1 cellular context compared by ENCODE assay signal in the genomic region with DNA sequence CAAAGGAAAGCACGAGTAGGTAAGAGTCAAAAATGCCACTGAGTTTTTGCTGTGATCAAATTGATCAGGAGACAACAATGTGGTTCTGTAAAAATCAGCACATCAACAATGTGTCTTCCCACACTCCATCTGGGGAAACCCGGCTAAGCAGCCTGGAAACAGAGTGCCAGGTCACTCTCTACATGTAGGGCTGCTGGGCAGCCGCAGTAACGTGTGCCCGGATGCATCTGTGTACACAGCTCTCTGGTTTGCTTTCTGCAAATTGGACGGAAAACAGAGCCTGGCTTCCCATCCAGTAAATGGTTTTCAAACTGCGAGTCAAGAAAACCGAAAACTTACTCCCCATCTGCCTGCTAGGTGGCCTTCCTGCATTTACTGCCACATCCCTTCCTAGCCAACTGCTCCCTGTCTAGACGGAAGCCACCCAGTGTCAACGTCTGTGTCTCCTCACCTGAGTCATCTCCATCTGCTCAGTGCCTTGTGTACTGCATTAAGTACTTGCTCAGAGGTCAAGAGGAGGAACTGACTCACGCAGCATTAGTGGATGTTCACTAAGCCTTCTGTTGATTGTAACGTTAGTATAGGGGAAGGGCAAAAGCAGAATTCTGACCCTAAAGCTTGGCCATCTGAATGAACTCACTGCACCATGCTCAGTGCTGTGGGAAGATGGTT.
A peak's percentile ranks its signal among the peaks of the same experiment; 100 is the strongest.
TF ChIP-seq lines count a peak whose summit lies in the region.

No MANE protein-coding gene starts in this region.

TF ChIP-seq in IMR-90, 13 proteins besides CTCF, POLR2A, EP300 and RAD21:
- TF ChIP-seq, protein P1, sequence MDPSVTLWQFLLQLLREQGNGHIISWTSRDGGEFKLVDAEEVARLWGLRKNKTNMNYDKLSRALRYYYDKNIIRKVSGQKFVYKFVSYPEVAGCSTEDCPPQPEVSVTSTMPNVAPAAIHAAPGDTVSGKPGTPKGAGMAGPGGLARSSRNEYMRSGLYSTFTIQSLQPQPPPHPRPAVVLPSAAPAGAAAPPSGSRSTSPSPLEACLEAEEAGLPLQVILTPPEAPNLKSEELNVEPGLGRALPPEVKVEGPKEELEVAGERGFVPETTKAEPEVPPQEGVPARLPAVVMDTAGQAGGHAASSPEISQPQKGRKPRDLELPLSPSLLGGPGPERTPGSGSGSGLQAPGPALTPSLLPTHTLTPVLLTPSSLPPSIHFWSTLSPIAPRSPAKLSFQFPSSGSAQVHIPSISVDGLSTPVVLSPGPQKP (IDR thresholded peaks at IDR 0.05; ENCODE audit: borderline replicate concordance, low read depth, low read length): no peak
- TF ChIP-seq MAFK (IDR thresholded peaks at IDR 0.05; ENCODE audit: low read depth, low read length): no peak
- peak; percentile 74 for TF ChIP-seq RCOR1 (IDR thresholded peaks at IDR 0.05; ENCODE audit: insufficient replicate concordance, low read length)
- TF ChIP-seq, protein P2, sequence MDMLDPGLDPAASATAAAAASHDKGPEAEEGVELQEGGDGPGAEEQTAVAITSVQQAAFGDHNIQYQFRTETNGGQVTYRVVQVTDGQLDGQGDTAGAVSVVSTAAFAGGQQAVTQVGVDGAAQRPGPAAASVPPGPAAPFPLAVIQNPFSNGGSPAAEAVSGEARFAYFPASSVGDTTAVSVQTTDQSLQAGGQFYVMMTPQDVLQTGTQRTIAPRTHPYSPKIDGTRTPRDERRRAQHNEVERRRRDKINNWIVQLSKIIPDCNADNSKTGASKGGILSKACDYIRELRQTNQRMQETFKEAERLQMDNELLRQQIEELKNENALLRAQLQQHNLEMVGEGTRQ (IDR thresholded peaks at IDR 0.05; ENCODE audit: low read depth, low read length): no peak
- TF ChIP-seq SMC3 (IDR thresholded peaks at IDR 0.05; ENCODE audit: low read depth, low read length): no peak
- peak; percentile 21; the same call in 1 of the 2 replicates for TF ChIP-seq CEBPB (IDR thresholded peaks at IDR 0.05; ENCODE audit: low read depth, low read length)
- TF ChIP-seq BHLHE40 (IDR thresholded peaks at IDR 0.05; ENCODE audit: low read depth, low read length): peak; percentile 31; the same call in 1 of the 2 replicates
- no peak for TF ChIP-seq NFE2L2 (IDR thresholded peaks at IDR 0.05; ENCODE audit: low read depth, low read length)
- no peak for TF ChIP-seq CHD1 (IDR thresholded peaks at IDR 0.05; ENCODE audit: low read depth, low read length)
- no peak for TF ChIP-seq RFX5 (IDR thresholded peaks at IDR 0.05; ENCODE audit: low read depth, low read length)
- peak; percentile 81; the same call in 1 of the 2 replicates for TF ChIP-seq FOS (IDR thresholded peaks at IDR 0.05; ENCODE audit: low read depth, low read length)
- TF ChIP-seq MXI1 (IDR thresholded peaks at IDR 0.05; ENCODE audit: borderline replicate concordance, low read depth, low read length): no peak
- TF ChIP-seq MAZ (IDR thresholded peaks at IDR 0.05; ENCODE audit: borderline replicate concordance, low read depth, low read length): no peak
